In genomic region chr5:101163088-101163487, GRCh38 we compare ENCODE assay signal across 32 cellular contexts.
"Had no signal": no experiment of that assay in that cellular context is flagged by ENCODE, and none has a peak within 500 bp of the region (broad histone marks: within the 10 kb centered on the region; RNA-seq: fewer than 3 reads in every experiment).

No MANE protein-coding gene starts in this region.

- ATAC-seq: activated naive CD4-positive, alpha-beta T cell treated with anti-CD3 and anti-CD28 coated beads, Interleukin-2, amount 50 U/mL, for 72 hours; activated T-cell treated with anti-CD3 and anti-CD28 coated beads, Interleukin-2, amount 50 U/mL, for 4 hours; body of pancreas; Panc1 had no signal

- H3K4me3 ChIP-seq: adrenal gland, body of pancreas, breast epithelium, SJCRH30, SK-N-MC had no signal

- H3K4me3 Mint-ChIP-seq: activated B cell treated with CpG ODN at 0.5 μM for 24 hours; activated CD4-positive, alpha-beta memory T cell treated with anti-CD3 and anti-CD28 coated beads for 36 hours; activated naive CD4-positive, alpha-beta T cell treated with anti-CD3 and anti-CD28 coated beads for 36 hours; activated T-cell treated with anti-CD3 and anti-CD28 coated beads, Interleukin-2, amount 50 U/mL, for 4 hours; activated T-helper 1 cell treated with anti-CD3 and anti-CD28 coated beads, Interleukin-12 subunit alpha, Interleukin-12 subunit beta, Interleukin-2, Interleukin-4 antibody, amounts not matched to agents 30 ng/mL and 10 ng/mL and 1 ng/mL, durations not matched to agents 14 hours and 24 hours and 36 hours; T-helper 2 cell treated with Interferon-gamma antibody and Interleukin-4, amounts not matched to agents 5 μg/mL and 100 μg/mL, for 36 hours had no signal

- H3K36me3 Mint-ChIP-seq: activated CD4-positive, alpha-beta memory T cell treated with anti-CD3 and anti-CD28 coated beads for 36 hours; activated naive CD4-positive, alpha-beta T cell treated with anti-CD3 and anti-CD28 coated beads, Interleukin-2, amount 50 U/mL, for 72 hours had no signal

- H3K4me1 Mint-ChIP-seq: activated B cell treated with CpG ODN at 0.5 μM for 24 hours had no signal

- H3K27me3 Mint-ChIP-seq: activated CD4-positive, alpha-beta memory T cell treated with anti-CD3 and anti-CD28 coated beads for 36 hours had no signal

- DNase-seq: activated B cell treated with CpG ODN at 0.5 μM for 24 hours; activated CD4-positive, alpha-beta memory T cell treated with anti-CD3 and anti-CD28 coated beads for 36 hours; activated CD4-positive, alpha-beta T cell treated with anti-CD3 and anti-CD28 coated beads for 4 hours; activated CD4-positive, alpha-beta T cell treated with anti-CD3 and anti-CD28 coated beads, Interleukin-2, amount 50 U/mL, for 1 hour; activated CD4-positive, CD25-positive, alpha-beta regulatory T cell treated with anti-CD3 and anti-CD28 coated beads, Interleukin-2, amount 50 U/mL, for 72 hours; activated CD8-positive, alpha-beta memory T cell treated with anti-CD3 and anti-CD28 coated beads, Interleukin-2, amount 50 U/mL, for 4 hours; activated gamma-delta T cell treated with Interleukin-2 at 50 U/mL for 16 hours; activated naive CD4-positive, alpha-beta T cell treated with anti-CD3 and anti-CD28 coated beads for 36 hours; activated T-cell treated with anti-CD3 and anti-CD28 coated beads for 4 hours; activated T-cell treated with anti-CD3 and anti-CD28 coated beads, Interleukin-2, amount 50 U/mL, for 4 hours; adrenal gland; body of pancreas; Karpas-422; KBM-7; NCI-H1105; NCI-H1417 treated with DMSO at 0.1 percent for 48 hours; NCI-H187 treated with DMSO at 0.1 percent for 48 hours; NCI-H2081; NCI-H2171 treated with DMSO at 0.1 percent for 48 hours; NCI-H2227 treated with DMSO at 0.1 percent for 48 hours; NCI-H446; NCI-H510A treated with DMSO at 0.1 percent for 48 hours; NCI-H69; NCI-H82; SHP77; SJCRH30 had no signal

- H3K4me1 ChIP-seq: adrenal gland, body of pancreas, breast epithelium, SJCRH30 had no signal

- H3K27ac ChIP-seq: adrenal gland, body of pancreas, breast epithelium, SJCRH30, SK-N-MC had no signal

- H3K27me3 ChIP-seq: adrenal gland, body of pancreas, breast epithelium, SJCRH30 had no signal

- H3K27ac Mint-ChIP-seq: activated B cell treated with CpG ODN at 0.5 μM for 24 hours; activated CD4-positive, alpha-beta memory T cell treated with anti-CD3 and anti-CD28 coated beads for 36 hours; activated naive CD4-positive, alpha-beta T cell treated with anti-CD3 and anti-CD28 coated beads for 36 hours; activated T-helper 1 cell treated with anti-CD3 and anti-CD28 coated beads, Interleukin-12 subunit alpha, Interleukin-12 subunit beta, Interleukin-2, Interleukin-4 antibody, amounts not matched to agents 30 ng/mL and 10 ng/mL and 1 ng/mL, durations not matched to agents 14 hours and 24 hours and 36 hours; T-helper 2 cell treated with Interferon-gamma antibody and Interleukin-4, amounts not matched to agents 5 μg/mL and 100 μg/mL, for 36 hours had no signal

- H3K9me3 Mint-ChIP-seq: activated B cell treated with CpG ODN at 0.5 μM for 24 hours; activated CD4-positive, alpha-beta memory T cell treated with anti-CD3 and anti-CD28 coated beads for 36 hours; activated T-cell treated with anti-CD3 and anti-CD28 coated beads, Interleukin-2, amount 50 U/mL, for 4 hours; activated T-helper 1 cell treated with anti-CD3 and anti-CD28 coated beads, Interleukin-12 subunit alpha, Interleukin-12 subunit beta, Interleukin-2, Interleukin-4 antibody, amounts not matched to agents 30 ng/mL and 10 ng/mL and 1 ng/mL, durations not matched to agents 14 hours and 24 hours and 36 hours; T-helper 2 cell treated with Interferon-gamma antibody and Interleukin-4, amounts not matched to agents 5 μg/mL and 100 μg/mL, for 36 hours had no signal

- H3K9me3 ChIP-seq: adrenal gland, breast epithelium, SJCRH30 had no signal

- H3K36me3 ChIP-seq: adrenal gland, breast epithelium, SJCRH30 had no signal
